ENCODE assay signal across 24 cellular contexts in genomic region chr17:82940226-82941020, GRCh38.
A peak's percentile ranks its signal among the peaks of the same experiment; 100 is the strongest.
DNase-seq lines count a peak whose midpoint lies in the region; ATAC-seq, FAIRE-seq and TF ChIP-seq lines count a peak whose summit lies in the region.
"Had no signal": no experiment of that assay in that cellular context is flagged by ENCODE, and none has a peak within 500 bp of the region (broad histone marks: within the 10 kb centered on the region; RNA-seq: fewer than 3 reads in every experiment).

No MANE protein-coding gene starts in this region.

- peaks cover 3% of the 10 kb centered on the region for H3K9me3 ChIP-seq in right cardiac atrium (ENCODE audit: control insufficient read depth, low read length)

- H3K4me1 Mint-ChIP-seq in chondrocyte (ENCODE audit: low read depth) (no peaks in the 10 kb centered on the region), GM23338 (no peaks in the 10 kb centered on the region; the same call in 1 of the 3 replicates)
- H3K4me1 Mint-ChIP-seq: activated CD4-positive, alpha-beta T cell treated with anti-CD3 and anti-CD28 coated beads, Interleukin-2, amount 10 ng/mL, durations not matched to agents 7 days and 5 days; stimulated activated effector memory CD8-positive, alpha-beta T cell treated with anti-CD3 and anti-CD28 coated beads, Interleukin-12 subunit alpha, Interleukin-12 subunit beta, amount 100 ng/mL, for 72 hours had no signal

- 91% methylated on average over 27 of the region's 27 CpGs for WGBS in right cardiac atrium

- no peak overlapping the region for H3K27ac Mint-ChIP-seq in chondrocyte (ENCODE audit: unreplicated experiment)
- H3K27ac Mint-ChIP-seq in GM23338 = no peak overlapping the region
- H3K27ac Mint-ChIP-seq: activated CD4-positive, alpha-beta T cell treated with anti-CD3 and anti-CD28 coated beads, Interleukin-2, amount 10 ng/mL, durations not matched to agents 7 days and 5 days; activated naive CD8-positive, alpha-beta T cell; CD4-positive, alpha-beta T cell; T-helper 2 cell treated with Interferon-gamma antibody and Interleukin-4, amounts not matched to agents 5 μg/mL and 100 μg/mL, for 36 hours had no signal

- no peak overlapping the region for H3K4me3 Mint-ChIP-seq in chondrocyte (ENCODE audit: unreplicated experiment)
- H3K4me3 Mint-ChIP-seq in GM23338 = no peak overlapping the region
- H3K4me3 Mint-ChIP-seq: activated CD4-positive, alpha-beta T cell treated with anti-CD3 and anti-CD28 coated beads, Interleukin-2, amount 10 ng/mL, durations not matched to agents 7 days and 5 days; activated naive CD8-positive, alpha-beta T cell; CD4-positive, alpha-beta T cell; stimulated activated effector memory CD8-positive, alpha-beta T cell treated with anti-CD3 and anti-CD28 coated beads, Interleukin-12 subunit alpha, Interleukin-12 subunit beta, amount 100 ng/mL, for 72 hours; T-helper 2 cell treated with Interferon-gamma antibody and Interleukin-4, amounts not matched to agents 5 μg/mL and 100 μg/mL, for 36 hours had no signal

- H3K9me3 Mint-ChIP-seq in chondrocyte (ENCODE audit: low read depth) (peaks cover 16% of the 10 kb centered on the region), GM23338 (peaks cover 35% of the 10 kb centered on the region)

- H3K9me2 ChIP-seq in GM23338 (ENCODE audit: insufficient read depth) = no peaks in the 10 kb centered on the region

- H3K27ac ChIP-seq in right cardiac atrium (ENCODE audit: low read length) = no peak overlapping the region
- no peak overlapping the region for H3K27ac ChIP-seq in GM23338 (ENCODE audit: low read depth)
- H3K27ac ChIP-seq: ascending aorta, cardiac muscle cell, heart left ventricle, HL-60 had no signal

- ATAC-seq in right cardiac atrium (no peak), Right ventricle myocardium inferior (no peak), GM21515 (IDR thresholded peaks at IDR 0.05; ENCODE audit: unreplicated experiment) (no peak), GM23338 (no peak)
- ATAC-seq: heart left ventricle; PC-3; stimulated activated effector memory CD8-positive, alpha-beta T cell treated with anti-CD3 and anti-CD28 coated beads, Interleukin-12 subunit alpha, Interleukin-12 subunit beta, amount 100 ng/mL, for 72 hours had no signal

- no peaks in the 10 kb centered on the region for H3K27me3 ChIP-seq in right cardiac atrium (ENCODE audit: control insufficient read depth, insufficient read depth)
- H3K27me3 ChIP-seq in GM23338 (ENCODE audit: insufficient read depth) = no peaks in the 10 kb centered on the region
- H3K27me3 ChIP-seq: ascending aorta, cardiac muscle cell, heart left ventricle had no signal

- peaks cover 27% of the 10 kb centered on the region for H3K36me3 ChIP-seq in GM23338 (ENCODE audit: insufficient read depth)

- H3F3A ChIP-seq in GM23338 (replicated peaks; ENCODE audit: low read depth) = no peaks in the 10 kb centered on the region

- peak in 2 of 3 donors; percentile 28 to 31 for DNase-seq in right cardiac atrium
- DNase-seq in Right ventricle myocardium inferior (ENCODE audit: missing footprints) = no peak
- peak; percentile 88 for DNase-seq in chondrocyte (ENCODE audit: low spot score)
- peak; percentile 86 for DNase-seq in mesenteric fat pad (ENCODE audit: low spot score)
- DNase-seq in urothelium cell line (ENCODE audit: low spot score) = no peak
- DNase-seq in GM23338 (ENCODE audit: low spot score) = no peak
- DNase-seq: activated CD4-positive, alpha-beta T cell treated with anti-CD3 and anti-CD28 coated beads, Interleukin-2, amount 10 ng/mL, durations not matched to agents 7 days and 5 days; foreskin fibroblast; NCI-H1436 treated with DMSO at 0.1 percent for 48 hours; NCI-H524 treated with DMSO at 0.1 percent for 48 hours; nucleus accumbens; PC-3; SHP77; stimulated activated CD4-positive, alpha-beta T cell treated with anti-CD3 and anti-CD28 coated beads, Interleukin-4, amount 100 ng/mL, for 24 hours had no signal

- FAIRE-seq in urothelium cell line (lab: Jason Lieb, UNC) = peak; percentile 85
- FAIRE-seq: D721Med had no signal

- H3K27me3 Mint-ChIP-seq in chondrocyte (ENCODE audit: low read depth) = no peaks in the 10 kb centered on the region
- peaks cover 21% of the 10 kb centered on the region for H3K27me3 Mint-ChIP-seq in GM23338 (ENCODE audit: insufficient read depth, low read depth, poor library complexity)
- H3K27me3 Mint-ChIP-seq: activated CD4-positive, alpha-beta T cell treated with anti-CD3 and anti-CD28 coated beads, Interleukin-2, amount 10 ng/mL, durations not matched to agents 7 days and 5 days; activated naive CD8-positive, alpha-beta T cell; CD4-positive, alpha-beta T cell had no signal

- no peaks in the 10 kb centered on the region for H4K20me1 ChIP-seq in GM23338 (replicated peaks; ENCODE audit: insufficient read depth)

- H3K4me3 ChIP-seq in right cardiac atrium (ENCODE audit: low read length) = no peak overlapping the region
- no peak overlapping the region for H3K4me3 ChIP-seq in GM23338
- H3K4me3 ChIP-seq: ascending aorta, cardiac muscle cell, heart left ventricle had no signal

- H3K36me3 Mint-ChIP-seq in chondrocyte (ENCODE audit: low read depth) = peaks cover 36% of the 10 kb centered on the region
- peaks cover 80% of the 10 kb centered on the region for H3K36me3 Mint-ChIP-seq in GM23338 (ENCODE audit: low read depth)

- no peak overlapping the region for H2AFZ ChIP-seq in GM23338

- TF ChIP-seq CTCF in chondrocyte (IDR thresholded peaks at IDR 0.05) (no peak), GM23338 (conservative IDR thresholded peaks at IDR 0.05; ENCODE audit: low read depth in 2 of 2) (no peak)

- no peaks in the 10 kb centered on the region; the same call in 1 of the 2 replicates for H3K79me2 ChIP-seq in GM23338 (replicated peaks; ENCODE audit: insufficient read depth)

- no peak overlapping the region for H3K4me2 ChIP-seq in GM23338

- no peaks in the 10 kb centered on the region for H3K4me1 ChIP-seq in right cardiac atrium (ENCODE audit: control insufficient read depth, insufficient read depth, low read length)
- H3K4me1 ChIP-seq in GM23338 (ENCODE audit: insufficient read depth) = no peaks in the 10 kb centered on the region
- H3K4me1 ChIP-seq: ascending aorta, heart left ventricle had no signal

- intact Hi-C loops in right cardiac atrium (cut with DNase I) = no loop called here
- intact Hi-C loops in Right ventricle myocardium inferior (cut with DNase I) = no loop called here

TF ChIP-seq in GM23338, 12 proteins besides CTCF, POLR2A, EP300 and RAD21 (continues in another document):
- TF ChIP-seq REST (IDR thresholded peaks at IDR 0.05; ENCODE audit: unreplicated experiment) (no peak), ETS1 (IDR thresholded peaks at IDR 0.05) (no peak), ZNF114 (CRISPR knock-in tag; IDR thresholded peaks at IDR 0.05) (no peak), STAT1 (IDR thresholded peaks at IDR 0.05; ENCODE audit: unreplicated experiment) (no peak), NANOG (IDR thresholded peaks at IDR 0.05; ENCODE audit: borderline replicate concordance) (no peak), EZH2phosphoT487 (IDR thresholded peaks at IDR 0.05; ENCODE audit: unreplicated experiment) (no peak), EZH2 (IDR thresholded peaks at IDR 0.05; ENCODE audit: low read depth, unreplicated experiment) (no peak), CREB1 (CRISPR knock-in tag; IDR thresholded peaks at IDR 0.05; ENCODE audit: low read depth) (no peak), ZNF331 (CRISPR knock-in tag; IDR thresholded peaks at IDR 0.05; ENCODE audit: low read depth) (no peak)

Comparison
In these comparisons a context has a peak if more than half of its experiments do, and no peak if none do; other contexts are left out.
1. DNase-seq: peak in right cardiac atrium (2 of 3), chondrocyte (single experiment) and mesenteric fat pad (single experiment); none in Right ventricle myocardium inferior (single experiment), urothelium cell line (single experiment) and GM23338 (single experiment).